ENCODE assay signal across 13 cellular contexts in genomic region chr7:50653997-50654425, GRCh38.
A peak's percentile ranks its signal among the peaks of the same experiment; 100 is the strongest.
DNase-seq lines count a peak whose midpoint lies in the region; ATAC-seq, FAIRE-seq and TF ChIP-seq lines count a peak whose summit lies in the region.
"Had no signal": no experiment of that assay in that cellular context is flagged by ENCODE, and none has a peak within 500 bp of the region (broad histone marks: within the 10 kb centered on the region; RNA-seq: fewer than 3 reads in every experiment).

No MANE protein-coding gene starts in this region.

- H3K9me3 ChIP-seq in mucosa of rectum (ENCODE audit: control insufficient read depth in 2 of 2, low read length in 2 of 2) (no peaks in the 10 kb centered on the region), testis (no peaks in the 10 kb centered on the region), small intestine (ENCODE audit: control insufficient read depth, low read depth) (no peaks in the 10 kb centered on the region)
- H3K9me3 ChIP-seq: HAP-1 had no signal

- intact Hi-C loops in testis (cut with DNase I; ENCODE audit: low total_unique reads), result no loop called here

- DNase-seq in amniotic epithelial cell (ENCODE audit: low read depth) (peak; percentile 88), fibroblast of pulmonary artery (ENCODE audit: low read depth) (peak; percentile 66), testis (peak; percentile 87), NCI-H128 (lab: John Stamatoyannopoulos, UW; ENCODE audit: unreplicated experiment) (no peak), small intestine (no peak)
- DNase-seq: CD4-positive, CD25-positive, alpha-beta regulatory T cell; NCI-H2081 treated with DMSO at 0.1 percent for 48 hours; stimulated activated CD4-positive, alpha-beta T cell treated with anti-CD3 and anti-CD28 coated beads, Interleukin-4, amount 100 ng/mL, for 4 hours; T-helper 1 cell had no signal

- H3K27me3 ChIP-seq in mucosa of rectum (ENCODE audit: control insufficient read depth in 2 of 2, insufficient read depth in 2 of 2, low read length in 2 of 2) (no peaks in the 10 kb centered on the region), testis (no peaks in the 10 kb centered on the region), small intestine (ENCODE audit: control insufficient read depth in 2 of 2, insufficient read depth in 2 of 2, low read length in 2 of 2) (no peaks in the 10 kb centered on the region)

- ATAC-seq in GM21390 (IDR thresholded peaks at IDR 0.05; ENCODE audit: unreplicated experiment), result no peak
- ATAC-seq in GM21515 (IDR thresholded peaks at IDR 0.05; ENCODE audit: unreplicated experiment), result no peak

- peak overlapping the region in 1 of 2 donors; percentile 45 for H3K9ac ChIP-seq in mucosa of rectum (ENCODE audit: low read depth in 1 of 2, low read length in 2 of 2)

- H3K36me3 ChIP-seq in mucosa of rectum (ENCODE audit: control insufficient read depth in 2 of 2, insufficient read depth in 2 of 2, low read length in 2 of 2) (no peaks in the 10 kb centered on the region), testis (ENCODE audit: low read depth, missing control alignments) (no peaks in the 10 kb centered on the region), small intestine (ENCODE audit: control insufficient read depth in 2 of 2, insufficient read depth in 2 of 2, low read length in 2 of 2) (no peaks in the 10 kb centered on the region)
- H3K36me3 ChIP-seq: HAP-1 had no signal

- H3K27ac ChIP-seq in mucosa of rectum (ENCODE audit: low read depth in 2 of 2, low read length in 2 of 2) (peak overlapping the region; percentile 46 to 78), testis (peak overlapping the region in 1 of 2 donors; percentile 71), small intestine (ENCODE audit: low read depth in 1 of 2, low read length in 1 of 2) (peak overlapping the region in 1 of 2 donors; percentile 87)

- H3K4me3 ChIP-seq in fibroblast of pulmonary artery (replicated peaks; ENCODE audit: low read depth, low read length) (no peak overlapping the region), mucosa of rectum (ENCODE audit: low read length in 2 of 2) (no peak overlapping the region), testis (no peak overlapping the region), small intestine (ENCODE audit: low read depth in 1 of 2, low read length in 2 of 2) (no peak overlapping the region)
- H3K4me3 ChIP-seq: HAP-1 had no signal

- WGBS in testis, 2 donors, result 48 to 56% methylated on average over 9 of the region's 9 CpGs
- WGBS in small intestine, 3 donors, result 63 to 94% (median 76%) methylated on average over 9 of the region's 9 CpGs

- TF ChIP-seq POLR2A in testis (IDR thresholded peaks at IDR 0.05), result no peak

- H3K4me1 ChIP-seq in mucosa of rectum (ENCODE audit: control insufficient read depth in 2 of 2, insufficient read depth in 2 of 2, low read length in 2 of 2) (peaks cover 4 to 12% of the 10 kb centered on the region in 2 donors), testis (peaks cover 22% of the 10 kb centered on the region), small intestine (ENCODE audit: control insufficient read depth in 2 of 2, insufficient read depth in 1 of 2, low read depth in 1 of 2, low read length in 1 of 2) (peaks cover 0 to 4% of the 10 kb centered on the region in 2 donors)
- H3K4me1 ChIP-seq: HAP-1 had no signal

- TF ChIP-seq CTCF in fibroblast of pulmonary artery (IDR thresholded peaks at IDR 0.05; ENCODE audit: low read length, missing control alignments), result no peak
- no peak for TF ChIP-seq CTCF in testis (IDR thresholded peaks at IDR 0.05)

- no peak for FAIRE-seq in small intestine (lab: Jason Lieb, UNC)

Comparison
In these comparisons a context has a peak if more than half of its experiments do, and no peak if none do; other contexts are left out.
1. DNase-seq: peak in amniotic epithelial cell (single experiment), fibroblast of pulmonary artery (single experiment) and testis (single experiment); none in NCI-H128 (single experiment) and small intestine (single experiment).